Comparison of ENCODE assay signal across 10 cellular contexts in genomic region chr9:114388764-114389375, GRCh38. TPM values are rescaled to one million over a fixed set of nuclear protein-coding genes. Genes with fewer than 3 reads are reported as not detected.
DNase-seq lines count a peak whose midpoint lies in the region; ATAC-seq and TF ChIP-seq lines count a peak whose summit lies in the region.
"Had no signal": no experiment of that assay in that cellular context is flagged by ENCODE, and none has a peak within 500 bp of the region (broad histone marks: within the 10 kb centered on the region; RNA-seq: fewer than 3 reads in every experiment).

No MANE protein-coding gene starts in this region.

- H3K4me1 ChIP-seq in heart left ventricle (peaks cover 0 to 76% (median 46%) of the 10 kb centered on the region in 12 donors), urinary bladder (ENCODE audit: insufficient read depth) (peaks cover 2% of the 10 kb centered on the region)

- intact Hi-C loops in heart left ventricle (cut with DNase I) (no loop called here), Right ventricle myocardium inferior (cut with DNase I) (no loop called here)

- H3K4me3 Mint-ChIP-seq in naive B cell = peak overlapping the region; percentile 95 to 99 (median 97)

- no peaks in the 10 kb centered on the region for H3K9me3 ChIP-seq in heart left ventricle

- H3K36me3 ChIP-seq in heart left ventricle = no peaks in the 10 kb centered on the region
- H3K36me3 ChIP-seq in urinary bladder (ENCODE audit: insufficient read depth) = no peaks in the 10 kb centered on the region

- H3K4me3 ChIP-seq in heart left ventricle (peak overlapping the region in 3 of 12 donors; percentile 75 to 87 (median 77)), urinary bladder (ENCODE audit: low read depth, low read length) (no peak overlapping the region)

- H3K9me3 Mint-ChIP-seq in naive B cell = no peaks in the 10 kb centered on the region

- ATAC-seq in heart left ventricle (no peak), Right ventricle myocardium inferior (no peak), naive B cell (ENCODE audit: low read depth in 2 of 2) (no peak)

- peaks cover 1 to 13% of the 10 kb centered on the region in 2 donors for H3K36me3 Mint-ChIP-seq in naive B cell

- DNase-seq in heart left ventricle = peak in 1 of 5 donors; percentile 5
- no peak for DNase-seq in Right ventricle myocardium inferior (ENCODE audit: missing footprints)
- no peak for DNase-seq in naive B cell
- DNase-seq in A172 (ENCODE audit: low spot score) = no peak
- DNase-seq in dermis blood vessel endothelial cell = no peak
- DNase-seq in activated gamma-delta T cell treated with Interleukin-2 at 50 U/mL for 16 hours = no peak

- H3K4me1 Mint-ChIP-seq in naive B cell = peaks cover 81 to 86% (median 83%) of the 10 kb centered on the region in 3 donors

- no peaks in the 10 kb centered on the region for H3K27me3 ChIP-seq in heart left ventricle

- TF ChIP-seq CTCF in heart left ventricle (IDR thresholded peaks at IDR 0.05) = no peak

- TF ChIP-seq POLR2A in heart left ventricle (IDR thresholded peaks at IDR 0.05) = no peak

- H3K27ac ChIP-seq in heart left ventricle (peak overlapping the region in 7 of 12 donors; percentile 79 to 97 (median 86)), adipose tissue (ENCODE audit: low read depth, low read length) (peak overlapping the region; percentile 57), urinary bladder (ENCODE audit: low read depth) (peak overlapping the region; percentile 57)

- WGBS in heart left ventricle, 4 donors = 72 to 88% (median 83%) methylated on average over 8 to 9 of the region's 9 CpGs
- WGBS in adipose tissue, 3 donors = 61 to 76% (median 62%) methylated on average over 8 to 9 of the region's 9 CpGs
- WGBS in urinary bladder = 80% methylated on average over 9 of the region's 9 CpGs

- no peaks in the 10 kb centered on the region for H3K27me3 Mint-ChIP-seq in naive B cell

- peak overlapping the region; percentile 79 to 99 (median 95) for H3K27ac Mint-ChIP-seq in naive B cell

RNA-seq across cellular contexts. Expression of gene AKNA, which starts 1.1 kb away (rescaled TPM):
- 10 to 100 TPM in 2 of 9 donors, 1 to 10 TPM in 7; 2.5 to 30.8 (median 4.3) TPM for total RNA-seq in heart left ventricle
- polyA plus RNA-seq in heart left ventricle = 1 to 10 TPM; 4.4 to 4.6 TPM
- total RNA-seq in Right ventricle myocardium inferior = 7.1 TPM
- 10 to 100 TPM; 10.3 to 25.5 (median 22.3) TPM for polyA plus RNA-seq in adipose tissue
- polyA plus RNA-seq in naive B cell (ENCODE audit: low read depth in 6 of 6) = 10 to 100 TPM in 5 of 6 donors, under 1 TPM in 1; 0.78 to 34.1 (median 13.7) TPM
- 21.2 TPM for total RNA-seq in urinary bladder
- polyA plus RNA-seq in urinary bladder = 25.5 TPM
- 3.1 and 3.5 TPM in 2 replicates for total RNA-seq in A172 (2014; rRNA removed; shearing (Covaris generic))
- 2.0 and 3.6 TPM in 2 replicates for total RNA-seq in dermis blood vessel endothelial cell

RNA-seq across cellular contexts. Expression of gene ORM2, which starts 59.2 kb away (rescaled TPM):
- total RNA-seq in heart left ventricle = not detected
- under 1 TPM in 1 of 2 donors, not detected in 1; 0.14 TPM for polyA plus RNA-seq in heart left ventricle
- total RNA-seq in Right ventricle myocardium inferior = not detected
- 1 to 10 TPM; 1.1 to 6.3 (median 3.8) TPM for polyA plus RNA-seq in adipose tissue
- polyA plus RNA-seq in naive B cell (ENCODE audit: low read depth in 6 of 6) = not detected
- not detected for total RNA-seq in urinary bladder
- polyA plus RNA-seq in urinary bladder = 3.2 TPM
- total RNA-seq in A172 (2014; rRNA removed; shearing (Covaris generic)) = not detected in 2 replicates
- total RNA-seq in dermis blood vessel endothelial cell = not detected in 2 replicates
- total RNA-seq: endothelial cell of umbilical vein had no signal
- polyA plus RNA-seq: BJ, endothelial cell of umbilical vein had no signal
